Comparison of ENCODE assay signal across 9 cellular contexts in genomic region chr17:38875477-38876080, GRCh38. TPM values are rescaled to one million over a fixed set of nuclear protein-coding genes. Genes with fewer than 3 reads are reported as not detected.
DNase-seq lines count a peak whose midpoint lies in the region; ATAC-seq lines count a peak whose summit lies in the region.
"Had no signal": no experiment of that assay in that cellular context is flagged by ENCODE, and none has a peak within 500 bp of the region (broad histone marks: within the 10 kb centered on the region; RNA-seq: fewer than 3 reads in every experiment).

No MANE protein-coding gene starts in this region.

- peak overlapping the region; percentile 17 for H3K18ac ChIP-seq in neuronal stem cell (ENCODE audit: low read length)

- H3K27me3 Mint-ChIP-seq in central memory CD8-positive, alpha-beta T cell, result no peaks in the 10 kb centered on the region

- H3K27me3 ChIP-seq in BLaER1 (no peaks in the 10 kb centered on the region), neuronal stem cell (ENCODE audit: control insufficient read depth in 3 of 3, insufficient read depth in 3 of 3, low read depth in 1 of 3, low read length in 3 of 3) (no peaks in the 10 kb centered on the region)
- H3K27me3 ChIP-seq: testis had no signal

- H3K4me1 Mint-ChIP-seq in central memory CD8-positive, alpha-beta T cell, result peaks cover 92% of the 10 kb centered on the region

- no peak overlapping the region for H3K4me3 ChIP-seq in BLaER1
- H3K4me3 ChIP-seq in neuronal stem cell (ENCODE audit: low read length in 2 of 2), result no peak overlapping the region
- H3K4me3 ChIP-seq: testis had no signal

- peak overlapping the region; percentile 97 for H3K4me2 ChIP-seq in BLaER1
- no peak overlapping the region for H3K4me2 ChIP-seq in neuronal stem cell (ENCODE audit: insufficient read depth, low read length, poor library complexity, severe bottlenecking)

- H3K9me3 ChIP-seq in BLaER1 (no peaks in the 10 kb centered on the region), KOPT-K1 (ENCODE audit: insufficient read depth, low read length, poor library complexity, severe bottlenecking) (no peaks in the 10 kb centered on the region), neuronal stem cell (replicated peaks in 1 of 2; ENCODE audit: control insufficient read depth in 2 of 2, insufficient read depth in 1 of 2, low read depth in 1 of 2, low read length in 2 of 2) (no peaks in the 10 kb centered on the region)
- H3K9me3 ChIP-seq: testis had no signal

- peaks cover 11% of the 10 kb centered on the region for H3K79me1 ChIP-seq in neuronal stem cell (ENCODE audit: low read depth, low read length)

- H3K14ac ChIP-seq in neuronal stem cell (ENCODE audit: low read length), result no peak overlapping the region

- peaks cover 96% of the 10 kb centered on the region for H3K4me1 ChIP-seq in BLaER1
- peaks cover 44 to 50% of the 10 kb centered on the region in 2 donors for H3K4me1 ChIP-seq in neuronal stem cell (ENCODE audit: control insufficient read depth in 2 of 2, insufficient read depth in 1 of 2, low read depth in 1 of 2, low read length in 2 of 2)

- WGBS in neuronal stem cell (ENCODE audit: extremely low coverage in 2 of 2, insufficient read length in 2 of 2, insufficient replicate concordance in 1 of 2), 2 donors, result no CpG with 5 or more reads among the region's 5 CpGs

- H2BK5ac ChIP-seq in neuronal stem cell (ENCODE audit: low read length), result peak overlapping the region; percentile 56

- H2BK120ac ChIP-seq in neuronal stem cell (ENCODE audit: low read depth, low read length), result no peak overlapping the region

- no peak overlapping the region for H4K8ac ChIP-seq in neuronal stem cell (ENCODE audit: low read depth, low read length)

- DNase-seq in central memory CD8-positive, alpha-beta T cell (ENCODE audit: low spot score in 2 of 2), result no peak
- no peak for DNase-seq in neuronal stem cell (ENCODE audit: low spot score)
- DNase-seq in Ammon's horn (ENCODE audit: low spot score), result no peak
- DNase-seq in dedifferentiated amniotic fluid mesenchymal stem cell (ENCODE audit: extremely low spot score), result no peak
- no peak for DNase-seq in kidney glomerular epithelial cell (lab: John Stamatoyannopoulos, UW)
- DNase-seq: testis had no signal

- no peak overlapping the region for H4K91ac ChIP-seq in neuronal stem cell (ENCODE audit: low read depth, low read length, poor library complexity)

- no peak overlapping the region for H3K23ac ChIP-seq in neuronal stem cell (ENCODE audit: low read depth, low read length, poor library complexity)

- no peak overlapping the region for H3K4ac ChIP-seq in neuronal stem cell (ENCODE audit: low read length)

- peaks cover 84% of the 10 kb centered on the region for H4K20me1 ChIP-seq in BLaER1

- no peak overlapping the region for H2AFZ ChIP-seq in neuronal stem cell (ENCODE audit: low read length)

- H3K27ac Mint-ChIP-seq in central memory CD8-positive, alpha-beta T cell (ENCODE audit: low read depth), result peak overlapping the region; percentile 84

- no peak overlapping the region for H2BK15ac ChIP-seq in neuronal stem cell (ENCODE audit: low read length)

- H2BK12ac ChIP-seq in neuronal stem cell (ENCODE audit: low read length), result no peak overlapping the region

- H3K27ac ChIP-seq in BLaER1 (peak overlapping the region; percentile 62), KOPT-K1 (ENCODE audit: low read depth, low read length, poor library complexity, severe bottlenecking) (peak overlapping the region; percentile 5), neuronal stem cell (replicated peaks; ENCODE audit: low read length) (no peak overlapping the region)
- H3K27ac ChIP-seq: testis had no signal

- H3K36me3 Mint-ChIP-seq in central memory CD8-positive, alpha-beta T cell (ENCODE audit: insufficient read depth), result peaks cover 46% of the 10 kb centered on the region

- no peak for ATAC-seq in central memory CD8-positive, alpha-beta T cell (replicated peaks; ENCODE audit: extremely low read depth, poor library complexity, severe bottlenecking)
- no peak for ATAC-seq in GM19467 (IDR thresholded peaks at IDR 0.05; ENCODE audit: unreplicated experiment)

- no peaks in the 10 kb centered on the region for H3K9me3 Mint-ChIP-seq in central memory CD8-positive, alpha-beta T cell

- peak overlapping the region; percentile 100 for H3K4me3 Mint-ChIP-seq in central memory CD8-positive, alpha-beta T cell

- peak overlapping the region; percentile 9 for H2AK5ac ChIP-seq in neuronal stem cell (ENCODE audit: low read depth, low read length)

- H3K36me3 ChIP-seq in BLaER1, result peaks cover 23% of the 10 kb centered on the region
- peaks cover 42% of the 10 kb centered on the region for H3K36me3 ChIP-seq in KOPT-K1 (ENCODE audit: insufficient read depth, low read length)
- H3K36me3 ChIP-seq in neuronal stem cell (replicated peaks in 1 of 2; ENCODE audit: control insufficient read depth in 2 of 2, insufficient read depth in 2 of 2, low read length in 2 of 2), result peaks cover 0 to 39% of the 10 kb centered on the region in 2 donors

- 0 out of 2 replicates have a peak overlapping the region, but pooled peaks have one; percentile 50 for H3K9ac ChIP-seq in BLaER1
- no peak overlapping the region for H3K9ac ChIP-seq in neuronal stem cell (ENCODE audit: low read depth, low read length, poor library complexity)

RNA-seq across cellular contexts. Expression of gene LASP1, which starts 5.7 kb away (rescaled TPM):
- 77.5 TPM for polyA plus RNA-seq in neuronal stem cell (2013, experiment 1 of 2)
- polyA plus RNA-seq in neuronal stem cell (2013, experiment 2 of 2), result 79.6 TPM

RNA-seq across cellular contexts. Expression of gene RPL23, which starts 22.1 kb away (rescaled TPM):
- 5,636 TPM for polyA plus RNA-seq in neuronal stem cell (2013, experiment 1 of 2)
- polyA plus RNA-seq in neuronal stem cell (2013, experiment 2 of 2), result 5,601 TPM

RNA-seq across cellular contexts. Expression of gene CWC25, which starts 50.5 kb away (rescaled TPM):
- polyA plus RNA-seq in neuronal stem cell (2013, experiment 1 of 2), result 17.2 TPM
- polyA plus RNA-seq in neuronal stem cell (2013, experiment 2 of 2), result 18.3 TPM
